In genomic region chr16:9185396-9185795, GRCh38 we compare ENCODE assay signal across 36 cellular contexts.
"Had no signal": no experiment of that assay in that cellular context is flagged by ENCODE, and none has a peak within 500 bp of the region (broad histone marks: within the 10 kb centered on the region; RNA-seq: fewer than 3 reads in every experiment).

No MANE protein-coding gene starts in this region.

- ATAC-seq: activated CD4-positive, alpha-beta T cell treated with anti-CD3 and anti-CD28 coated beads for 36 hours; activated CD4-positive, CD25-positive, alpha-beta regulatory T cell treated with anti-CD3 and anti-CD28 coated beads, Interleukin-2, amount 50 U/mL, for 24 hours; activated CD8-positive, alpha-beta memory T cell treated with anti-CD3 and anti-CD28 coated beads, Interleukin-2, amount 10 ng/mL, durations not matched to agents 7 days and 5 days; activated CD8-positive, alpha-beta T cell treated with anti-CD3 and anti-CD28 coated beads, Interleukin-2, amount 10 ng/mL, durations not matched to agents 7 days and 5 days; activated naive CD4-positive, alpha-beta T cell treated with anti-CD3 and anti-CD28 coated beads, Interleukin-2, amount 50 U/mL, for 72 hours; activated T-helper 17 cell treated with anti-CD3 and anti-CD28 coated beads, Interleukin-2, amount 50 U/mL, for 72 hours; body of pancreas; WTC11 had no signal

- H3K4me3 Mint-ChIP-seq: activated CD4-positive, alpha-beta memory T cell treated with anti-CD3 and anti-CD28 coated beads, Interleukin-2, amount 10 ng/mL, durations not matched to agents 7 days and 5 days; activated CD4-positive, alpha-beta T cell treated with anti-CD3 and anti-CD28 coated beads for 36 hours; activated CD4-positive, alpha-beta T cell treated with anti-CD3 and anti-CD28 coated beads, Interleukin-2, amount 10 ng/mL, durations not matched to agents 7 days and 5 days; activated CD8-positive, alpha-beta memory T cell treated with anti-CD3 and anti-CD28 coated beads, Interleukin-2, amount 10 ng/mL, durations not matched to agents 7 days and 5 days; activated CD8-positive, alpha-beta T cell treated with anti-CD3 and anti-CD28 coated beads, Interleukin-2, amount 10 ng/mL, durations not matched to agents 7 days and 5 days; activated naive CD4-positive, alpha-beta T cell treated with anti-CD3 and anti-CD28 coated beads for 36 hours; activated naive CD8-positive, alpha-beta T cell treated with anti-CD3 and anti-CD28 coated beads for 36 hours; activated T-cell treated with anti-CD3 and anti-CD28 coated beads, Interleukin-2, amount 50 U/mL, for 24 hours; activated T-helper 17 cell treated with anti-CD3 and anti-CD28 coated beads, Interleukin-2, amount 50 U/mL, for 72 hours; T-helper 1 cell treated with Interleukin-12 subunit alpha and Interleukin-12 subunit beta and Interleukin-4 antibody, amounts not matched to agents 30 μg/mL and 1 μg/mL, for 36 hours; T-helper 2 cell treated with Interferon-gamma antibody and Interleukin-4, amounts not matched to agents 5 μg/mL and 100 μg/mL, for 36 hours; WTC11 had no signal

- H3K36me3 ChIP-seq: adrenal gland, brain microvascular endothelial cell, breast epithelium, WERI-Rb-1 had no signal

- H3K4me1 ChIP-seq: adrenal gland, breast epithelium had no signal

- H3K27ac Mint-ChIP-seq: activated CD4-positive, alpha-beta memory T cell treated with anti-CD3 and anti-CD28 coated beads, Interleukin-2, amount 10 ng/mL, durations not matched to agents 7 days and 5 days; activated CD4-positive, alpha-beta T cell treated with anti-CD3 and anti-CD28 coated beads for 36 hours; activated CD4-positive, alpha-beta T cell treated with anti-CD3 and anti-CD28 coated beads, Interleukin-2, amount 10 ng/mL, durations not matched to agents 7 days and 5 days; activated CD8-positive, alpha-beta memory T cell treated with anti-CD3 and anti-CD28 coated beads, Interleukin-2, amount 10 ng/mL, durations not matched to agents 7 days and 5 days; activated CD8-positive, alpha-beta T cell treated with anti-CD3 and anti-CD28 coated beads, Interleukin-2, amount 10 ng/mL, durations not matched to agents 7 days and 5 days; activated naive CD4-positive, alpha-beta T cell treated with anti-CD3 and anti-CD28 coated beads for 36 hours; activated naive CD4-positive, alpha-beta T cell treated with anti-CD3 and anti-CD28 coated beads, Interleukin-2, amount 50 U/mL, for 72 hours; activated naive CD8-positive, alpha-beta T cell treated with anti-CD3 and anti-CD28 coated beads for 36 hours; activated T-cell treated with anti-CD3 and anti-CD28 coated beads, Interleukin-2, amount 50 U/mL, for 24 hours; activated T-helper 17 cell treated with anti-CD3 and anti-CD28 coated beads, Interleukin-2, amount 50 U/mL, for 72 hours; T-helper 1 cell treated with Interleukin-12 subunit alpha and Interleukin-12 subunit beta and Interleukin-4 antibody, amounts not matched to agents 30 μg/mL and 1 μg/mL, for 36 hours; T-helper 2 cell treated with Interferon-gamma antibody and Interleukin-4, amounts not matched to agents 5 μg/mL and 100 μg/mL, for 36 hours; WTC11 had no signal

- H3K36me3 Mint-ChIP-seq: activated CD8-positive, alpha-beta memory T cell treated with anti-CD3 and anti-CD28 coated beads, Interleukin-2, amount 10 ng/mL, durations not matched to agents 7 days and 5 days; activated naive CD4-positive, alpha-beta T cell treated with anti-CD3 and anti-CD28 coated beads, Interleukin-2, amount 50 U/mL, for 72 hours; activated naive CD8-positive, alpha-beta T cell treated with anti-CD3 and anti-CD28 coated beads for 36 hours had no signal

- DNase-seq: activated CD4-positive, alpha-beta memory T cell treated with anti-CD3 and anti-CD28 coated beads, Interleukin-2, amount 10 ng/mL, durations not matched to agents 7 days and 5 days; activated CD4-positive, alpha-beta T cell treated with anti-CD3 and anti-CD28 coated beads for 1 hour; activated CD4-positive, alpha-beta T cell treated with anti-CD3 and anti-CD28 coated beads for 36 hours; activated CD4-positive, alpha-beta T cell treated with anti-CD3 and anti-CD28 coated beads for 48 hours; activated CD4-positive, alpha-beta T cell treated with anti-CD3 and anti-CD28 coated beads, Interleukin-2, amount 10 ng/mL, durations not matched to agents 7 days and 5 days; activated CD4-positive, alpha-beta T cell treated with anti-CD3 and anti-CD28 coated beads, Interleukin-2, amount 50 U/mL, for 48 hours; activated CD4-positive, CD25-positive, alpha-beta regulatory T cell; activated CD8-positive, alpha-beta memory T cell treated with anti-CD3 and anti-CD28 coated beads for 24 hours; activated CD8-positive, alpha-beta memory T cell treated with anti-CD3 and anti-CD28 coated beads, Interleukin-2, amount 10 ng/mL, durations not matched to agents 7 days and 5 days; activated CD8-positive, alpha-beta memory T cell treated with anti-CD3 and anti-CD28 coated beads, Interleukin-2, amount 50 U/mL, for 48 hours; activated CD8-positive, alpha-beta T cell treated with anti-CD3 and anti-CD28 coated beads, Interleukin-2, amount 10 ng/mL, durations not matched to agents 7 days and 5 days; activated effector memory CD4-positive, alpha-beta T cell treated with anti-CD3 and anti-CD28 coated beads, Interleukin-2, amount 50 U/mL, for 16 hours; activated gamma-delta T cell treated with Interleukin-2 at 50 U/mL for 16 hours; activated naive CD4-positive, alpha-beta T cell; activated naive CD4-positive, alpha-beta T cell treated with anti-CD3 and anti-CD28 coated beads for 36 hours; activated naive CD4-positive, alpha-beta T cell treated with anti-CD3 and anti-CD28 coated beads, Interleukin-2, amount 50 U/mL, for 16 hours; activated naive CD8-positive, alpha-beta T cell treated with anti-CD3 and anti-CD28 coated beads for 36 hours; activated T-cell treated with anti-CD3 and anti-CD28 coated beads, Interleukin-2, amount 50 U/mL, for 24 hours; activated T-cell treated with anti-CD3 and anti-CD28 coated beads, Interleukin-2, amount 50 U/mL, for 48 hours; adrenal gland; amniotic stem cell; aorta; body of pancreas; brain microvascular endothelial cell; central memory CD4-positive, alpha-beta T cell; T-helper 1 cell; T-helper 2 cell; T-helper 9 cell; WERI-Rb-1 had no signal

- H3K4me3 ChIP-seq: adrenal gland, body of pancreas, breast epithelium had no signal

- H3K9me3 ChIP-seq: adrenal gland, body of pancreas had no signal

- H3K9me3 Mint-ChIP-seq: activated CD4-positive, alpha-beta memory T cell treated with anti-CD3 and anti-CD28 coated beads, Interleukin-2, amount 10 ng/mL, durations not matched to agents 7 days and 5 days; activated CD4-positive, alpha-beta T cell treated with anti-CD3 and anti-CD28 coated beads, Interleukin-2, amount 10 ng/mL, durations not matched to agents 7 days and 5 days; activated naive CD4-positive, alpha-beta T cell treated with anti-CD3 and anti-CD28 coated beads for 36 hours; activated naive CD4-positive, alpha-beta T cell treated with anti-CD3 and anti-CD28 coated beads, Interleukin-2, amount 50 U/mL, for 72 hours; activated naive CD8-positive, alpha-beta T cell treated with anti-CD3 and anti-CD28 coated beads for 36 hours; activated T-cell treated with anti-CD3 and anti-CD28 coated beads, Interleukin-2, amount 50 U/mL, for 24 hours; activated T-helper 17 cell treated with anti-CD3 and anti-CD28 coated beads, Interleukin-2, amount 50 U/mL, for 72 hours; T-helper 1 cell treated with Interleukin-12 subunit alpha and Interleukin-12 subunit beta and Interleukin-4 antibody, amounts not matched to agents 30 μg/mL and 1 μg/mL, for 36 hours; T-helper 2 cell treated with Interferon-gamma antibody and Interleukin-4, amounts not matched to agents 5 μg/mL and 100 μg/mL, for 36 hours had no signal

- H3K27ac ChIP-seq: adrenal gland, body of pancreas, brain microvascular endothelial cell, breast epithelium, WERI-Rb-1 had no signal

- H3K27me3 Mint-ChIP-seq: activated CD4-positive, alpha-beta memory T cell treated with anti-CD3 and anti-CD28 coated beads, Interleukin-2, amount 10 ng/mL, durations not matched to agents 7 days and 5 days; activated CD4-positive, alpha-beta T cell treated with anti-CD3 and anti-CD28 coated beads, Interleukin-2, amount 10 ng/mL, durations not matched to agents 7 days and 5 days; activated CD8-positive, alpha-beta memory T cell treated with anti-CD3 and anti-CD28 coated beads, Interleukin-2, amount 10 ng/mL, durations not matched to agents 7 days and 5 days; activated T-helper 17 cell treated with anti-CD3 and anti-CD28 coated beads, Interleukin-2, amount 50 U/mL, for 72 hours had no signal

- H3K4me1 Mint-ChIP-seq: activated CD4-positive, alpha-beta memory T cell treated with anti-CD3 and anti-CD28 coated beads, Interleukin-2, amount 10 ng/mL, durations not matched to agents 7 days and 5 days; activated CD4-positive, alpha-beta T cell treated with anti-CD3 and anti-CD28 coated beads for 36 hours; activated CD4-positive, alpha-beta T cell treated with anti-CD3 and anti-CD28 coated beads, Interleukin-2, amount 10 ng/mL, durations not matched to agents 7 days and 5 days; activated CD8-positive, alpha-beta memory T cell treated with anti-CD3 and anti-CD28 coated beads, Interleukin-2, amount 10 ng/mL, durations not matched to agents 7 days and 5 days; activated naive CD8-positive, alpha-beta T cell treated with anti-CD3 and anti-CD28 coated beads for 36 hours; activated T-helper 17 cell treated with anti-CD3 and anti-CD28 coated beads, Interleukin-2, amount 50 U/mL, for 72 hours had no signal

- H3K27me3 ChIP-seq: adrenal gland, body of pancreas, brain microvascular endothelial cell, breast epithelium had no signal
